In genomic region chr11:14114269-14114668, GRCh38 we compare ENCODE assay signal across 18 cellular contexts.
DNase-seq lines count a peak whose midpoint lies in the region; ATAC-seq, FAIRE-seq and TF ChIP-seq lines count a peak whose summit lies in the region.
"Had no signal": no experiment of that assay in that cellular context is flagged by ENCODE, and none has a peak within 500 bp of the region (broad histone marks: within the 10 kb centered on the region; RNA-seq: fewer than 3 reads in every experiment).

No MANE protein-coding gene starts in this region.

- peak; percentile 71 for FAIRE-seq in D721Med (lab: Jason Lieb, UNC)

- no peaks in the 10 kb centered on the region for H3K4me1 ChIP-seq in foreskin keratinocyte
- H3K4me1 ChIP-seq in BE2C, result no peaks in the 10 kb centered on the region

- TF ChIP-seq CTCF in D721Med (IDR thresholded peaks at IDR 0.05; ENCODE audit: insufficient read depth, missing control alignments) (no peak), foreskin keratinocyte (conservative IDR thresholded peaks at IDR 0.05) (no peak), BE2C (IDR thresholded peaks at IDR 0.05; ENCODE audit: low read depth, low read length) (no peak), lower leg skin (IDR thresholded peaks at IDR 0.05) (no peak)

- ATAC-seq in foreskin keratinocyte (peak; percentile 43), left lobe of liver (peak; percentile 94)
- ATAC-seq: Panc1 had no signal

- H3K27ac ChIP-seq in foreskin keratinocyte, result no peak overlapping the region

- intact Hi-C loops in lower leg skin (cut with DNase I; ENCODE audit: low total_unique reads), result loop anchor here (1.0 kb wide), 1 partner anchor 49 kb away; no protein-coding TSS in a partner anchor

- TF ChIP-seq POLR2A in lower leg skin (IDR thresholded peaks at IDR 0.05), result no peak

- H3K4me3 ChIP-seq in BE2C (ENCODE audit: low read depth, low read length) (no peak overlapping the region), lower leg skin (ENCODE audit: low read depth, poor library complexity, severe bottlenecking) (no peak overlapping the region)

- WGBS in lower leg skin, 2 donors, result 15 to 21% methylated on average over 1 of the region's 1 CpG

- H3K36me3 ChIP-seq in BE2C, result no peaks in the 10 kb centered on the region

- peaks cover 28% of the 10 kb centered on the region for H3K27me3 ChIP-seq in foreskin keratinocyte
- H3K27me3 ChIP-seq in BE2C, result no peaks in the 10 kb centered on the region

- H3K9me3 ChIP-seq in BE2C, result no peaks in the 10 kb centered on the region

- no peak for DNase-seq in D721Med (ENCODE audit: insufficient read length, low spot score)
- peak; percentile 34 for DNase-seq in NCI-H82 treated with DMSO at 0.1 percent for 48 hours (lab: John Stamatoyannopoulos, UW; ENCODE audit: unreplicated experiment)
- DNase-seq in foreskin keratinocyte, result no peak
- peak; percentile 49 for DNase-seq in left lobe of liver (ENCODE audit: low spot score)
- DNase-seq in BE2C, result no peak
- DNase-seq in NCI-H510A (lab: John Stamatoyannopoulos, UW), result no peak
- no peak for DNase-seq in lower leg skin (ENCODE audit: low spot score in 2 of 2)
- DNase-seq in T-helper 9 cell, result no peak
- DNase-seq: Calu3; CD4-positive, CD25-positive, alpha-beta regulatory T cell; DND-41; GF-D8; HCEC 1CT; IMR-90; Kasumi-1; NCI-H748 treated with DMSO at 0.1 percent for 48 hours; SHP77 treated with DMSO at 0.1 percent for 48 hours had no signal

Comparison
In these comparisons a context has a peak if more than half of its experiments do, and no peak if none do; other contexts are left out.
1. DNase-seq: peak in NCI-H82 treated with DMSO at 0.1 percent for 48 hours (single experiment) and left lobe of liver (single experiment); none in D721Med (single experiment), foreskin keratinocyte (0 of 2), BE2C (single experiment), NCI-H510A (single experiment), lower leg skin (0 of 2) and T-helper 9 cell (single experiment).